2 cellular contexts compared by ENCODE assay signal in the genomic region with DNA sequence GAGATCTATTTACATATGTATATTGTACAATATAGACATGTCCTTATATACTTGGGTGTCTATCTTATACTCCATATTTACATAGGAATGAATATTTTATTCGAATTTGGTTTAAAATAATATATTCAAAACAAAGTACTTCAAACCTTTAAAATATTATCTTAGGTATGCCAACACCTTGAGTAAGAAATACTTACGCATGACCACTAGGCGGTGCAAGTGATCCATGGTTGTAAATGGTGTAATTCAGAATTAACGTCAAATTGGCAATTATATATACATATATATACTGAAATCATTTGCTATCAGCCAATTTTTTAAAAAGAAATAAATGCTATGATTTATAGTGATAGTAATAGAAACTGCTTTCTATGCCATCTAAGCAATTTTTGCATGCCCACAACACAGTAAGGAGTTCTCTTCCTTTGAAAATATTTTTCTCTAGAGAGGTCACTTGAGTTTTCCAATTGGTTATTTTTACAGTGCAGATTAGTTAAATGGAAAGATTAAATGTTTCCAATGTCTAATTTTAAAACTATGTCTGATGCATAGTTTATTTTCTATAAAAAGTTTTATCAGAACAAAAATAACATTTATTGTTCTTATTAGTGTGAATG.
A peak's percentile ranks its signal among the peaks of the same experiment; 100 is the strongest.
TF ChIP-seq lines count a peak whose summit lies in the region.

No MANE protein-coding gene starts in this region.

TF ChIP-seq in Ishikawa, 13 proteins besides CTCF, POLR2A, EP300 and RAD21 (continued from another document):
- TF ChIP-seq USF1 (IDR thresholded peaks at IDR 0.05) = no peak
- no peak for TF ChIP-seq CEBPB (IDR thresholded peaks at IDR 0.05)
- no peak for TF ChIP-seq TAF1 (IDR thresholded peaks at IDR 0.05; ENCODE audit: low read depth)
- no peak for TF ChIP-seq REST (IDR thresholded peaks at IDR 0.05; ENCODE audit: low read depth)
- TF ChIP-seq CREB1 (IDR thresholded peaks at IDR 0.05; ENCODE audit: low read depth) = no peak

TF ChIP-seq in HepG2, 621 proteins besides CTCF, POLR2A, EP300 and RAD21 (continued from another document):
- 0 out of 2 replicates have a peak, but pooled peaks have one; percentile 38 for TF ChIP-seq KDM5A (IDR thresholded peaks at IDR 0.05; ENCODE audit: borderline replicate concordance, low read length)
- no peak for TF ChIP-seq TFDP1 (CRISPR knock-in tag; IDR thresholded peaks at IDR 0.05; ENCODE audit: borderline replicate concordance)
- TF ChIP-seq DZIP1 (CRISPR knock-in tag; IDR thresholded peaks at IDR 0.05) = no peak
- TF ChIP-seq MAFK (conservative IDR thresholded peaks at IDR 0.05 in 1 of 2, IDR thresholded peaks at IDR 0.05 in 1 of 2; ENCODE audit: low read length in 2 of 2) = 0 out of 4 replicates have a peak, but pooled peaks of 1 of the 2 experiments have one; percentile 4
- TF ChIP-seq ATF4 (CRISPR knock-in tag; IDR thresholded peaks at IDR 0.05) = no peak
- no peak for TF ChIP-seq CBX1 (IDR thresholded peaks at IDR 0.05; ENCODE audit: low read depth)
- TF ChIP-seq, protein P1, sequence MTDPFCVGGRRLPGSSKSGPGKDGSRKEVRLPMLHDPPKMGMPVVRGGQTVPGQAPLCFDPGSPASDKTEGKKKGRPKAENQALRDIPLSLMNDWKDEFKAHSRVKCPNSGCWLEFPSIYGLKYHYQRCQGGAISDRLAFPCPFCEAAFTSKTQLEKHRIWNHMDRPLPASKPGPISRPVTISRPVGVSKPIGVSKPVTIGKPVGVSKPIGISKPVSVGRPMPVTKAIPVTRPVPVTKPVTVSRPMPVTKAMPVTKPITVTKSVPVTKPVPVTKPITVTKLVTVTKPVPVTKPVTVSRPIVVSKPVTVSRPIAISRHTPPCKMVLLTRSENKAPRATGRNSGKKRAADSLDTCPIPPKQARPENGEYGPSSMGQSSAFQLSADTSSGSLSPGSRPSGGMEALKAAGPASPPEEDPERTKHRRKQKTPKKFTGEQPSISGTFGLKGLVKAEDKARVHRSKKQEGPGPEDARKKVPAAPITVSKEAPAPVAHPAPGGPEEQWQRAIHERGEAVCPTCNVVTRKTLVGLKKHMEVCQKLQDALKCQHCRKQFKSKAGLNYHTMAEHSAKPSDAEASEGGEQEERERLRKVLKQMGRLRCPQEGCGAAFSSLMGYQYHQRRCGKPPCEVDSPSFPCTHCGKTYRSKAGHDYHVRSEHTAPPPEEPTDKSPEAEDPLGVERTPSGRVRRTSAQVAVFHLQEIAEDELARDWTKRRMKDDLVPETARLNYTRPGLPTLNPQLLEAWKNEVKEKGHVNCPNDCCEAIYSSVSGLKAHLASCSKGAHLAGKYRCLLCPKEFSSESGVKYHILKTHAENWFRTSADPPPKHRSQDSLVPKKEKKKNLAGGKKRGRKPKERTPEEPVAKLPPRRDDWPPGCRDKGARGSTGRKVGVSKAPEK (CRISPR knock-in tag; IDR thresholded peaks at IDR 0.05; ENCODE audit: borderline replicate concordance) = no peak
